6 cellular contexts compared by ENCODE assay signal in genomic region chr13:29193083-29193482, GRCh38.
"Had no signal": no experiment of that assay in that cellular context is flagged by ENCODE, and none has a peak within 500 bp of the region (broad histone marks: within the 10 kb centered on the region; RNA-seq: fewer than 3 reads in every experiment).

No MANE protein-coding gene starts in this region.

- ATAC-seq: K562 had no signal

- H3K4me3 ChIP-seq: GM23248, K562 had no signal

- H3K4me3 Mint-ChIP-seq: H9 had no signal

- H3K27ac ChIP-seq: GM23248 had no signal

- H3K27ac Mint-ChIP-seq: H9 had no signal

- DNase-seq: GM23248, GOT3, H9, HCEC 1CT, IMR-90 had no signal

- H3K4me1 Mint-ChIP-seq: H9 had no signal
